In genomic region chr3:151014619-151015018, GRCh38 we compare ENCODE assay signal across 38 cellular contexts. TPM values are rescaled to one million over a fixed set of nuclear protein-coding genes. Genes with fewer than 3 reads are reported as not detected.
"Had no signal": no experiment of that assay in that cellular context is flagged by ENCODE, and none has a peak within 500 bp of the region (broad histone marks: within the 10 kb centered on the region; RNA-seq: fewer than 3 reads in every experiment).

No MANE protein-coding gene starts in this region.

- H3K4me1 ChIP-seq: adrenal gland, ascending aorta had no signal

- H3K9me3 Mint-ChIP-seq: activated B cell treated with CpG ODN at 0.5 μM for 24 hours; activated CD4-positive, alpha-beta memory T cell treated with anti-CD3 and anti-CD28 coated beads for 36 hours; activated CD4-positive, alpha-beta T cell treated with anti-CD3 and anti-CD28 coated beads, Interleukin-2, amount 10 ng/mL, durations not matched to agents 24 days and 14 days; activated CD8-positive, alpha-beta T cell treated with anti-CD3 and anti-CD28 coated beads for 36 hours; activated naive CD4-positive, alpha-beta T cell treated with anti-CD3 and anti-CD28 coated beads for 36 hours; activated naive CD4-positive, alpha-beta T cell treated with anti-CD3 and anti-CD28 coated beads, Interleukin-2, amount 50 U/mL, for 72 hours; activated naive CD8-positive, alpha-beta T cell treated with anti-CD3 and anti-CD28 coated beads for 36 hours; activated T-cell treated with anti-CD3 and anti-CD28 coated beads, Interleukin-2, amount 50 U/mL, for 4 hours; activated T-cell treated with anti-CD3 and anti-CD28 coated beads, Interleukin-2, amount 50 U/mL, for 72 hours; activated T-helper 1 cell treated with anti-CD3 and anti-CD28 coated beads, Interleukin-12 subunit alpha, Interleukin-12 subunit beta, Interleukin-2, Interleukin-4 antibody, amounts not matched to agents 30 ng/mL and 10 ng/mL and 1 ng/mL, durations not matched to agents 14 hours and 24 hours and 36 hours; activated T-helper 17 cell treated with anti-CD3 and anti-CD28 coated beads, Interleukin-2, amount 50 U/mL, for 72 hours; brain; central memory CD8-positive, alpha-beta T cell; T-helper 1 cell treated with Interleukin-12 subunit alpha and Interleukin-12 subunit beta and Interleukin-4 antibody, amounts not matched to agents 30 μg/mL and 1 μg/mL, for 36 hours; T-helper 2 cell treated with Interferon-gamma antibody and Interleukin-4, amounts not matched to agents 5 μg/mL and 100 μg/mL, for 36 hours had no signal

- H3K27me3 Mint-ChIP-seq: activated naive CD8-positive, alpha-beta T cell treated with anti-CD3 and anti-CD28 coated beads for 36 hours; activated T-helper 17 cell treated with anti-CD3 and anti-CD28 coated beads, Interleukin-2, amount 50 U/mL, for 72 hours had no signal

- ATAC-seq: activated CD8-positive, alpha-beta T cell treated with anti-CD3 and anti-CD28 coated beads for 36 hours; activated naive CD4-positive, alpha-beta T cell treated with anti-CD3 and anti-CD28 coated beads, Interleukin-2, amount 50 U/mL, for 72 hours; activated T-cell treated with anti-CD3 and anti-CD28 coated beads, Interleukin-2, amount 50 U/mL, for 4 hours; activated T-cell treated with anti-CD3 and anti-CD28 coated beads, Interleukin-2, amount 50 U/mL, for 72 hours; activated T-helper 17 cell treated with anti-CD3 and anti-CD28 coated beads, Interleukin-2, amount 50 U/mL, for 72 hours had no signal

- H3K4me1 Mint-ChIP-seq: activated B cell treated with CpG ODN at 0.5 μM for 24 hours; activated CD4-positive, alpha-beta T cell treated with anti-CD3 and anti-CD28 coated beads, Interleukin-2, amount 10 ng/mL, durations not matched to agents 24 days and 14 days; activated naive CD8-positive, alpha-beta T cell treated with anti-CD3 and anti-CD28 coated beads for 36 hours; activated T-helper 17 cell treated with anti-CD3 and anti-CD28 coated beads, Interleukin-2, amount 50 U/mL, for 72 hours; central memory CD8-positive, alpha-beta T cell had no signal

- H3K36me3 ChIP-seq: adrenal gland, ascending aorta, cardiac muscle cell had no signal

- H3K9me3 ChIP-seq: adrenal gland, ascending aorta had no signal

- H3K4me3 Mint-ChIP-seq: activated B cell treated with CpG ODN at 0.5 μM for 24 hours; activated CD4-positive, alpha-beta memory T cell treated with anti-CD3 and anti-CD28 coated beads for 36 hours; activated CD4-positive, alpha-beta T cell treated with anti-CD3 and anti-CD28 coated beads, Interleukin-2, amount 10 ng/mL, durations not matched to agents 24 days and 14 days; activated CD8-positive, alpha-beta T cell treated with anti-CD3 and anti-CD28 coated beads for 36 hours; activated naive CD4-positive, alpha-beta T cell treated with anti-CD3 and anti-CD28 coated beads for 36 hours; activated naive CD8-positive, alpha-beta T cell treated with anti-CD3 and anti-CD28 coated beads for 36 hours; activated T-cell treated with anti-CD3 and anti-CD28 coated beads, Interleukin-2, amount 50 U/mL, for 4 hours; activated T-cell treated with anti-CD3 and anti-CD28 coated beads, Interleukin-2, amount 50 U/mL, for 72 hours; activated T-helper 1 cell treated with anti-CD3 and anti-CD28 coated beads, Interleukin-12 subunit alpha, Interleukin-12 subunit beta, Interleukin-2, Interleukin-4 antibody, amounts not matched to agents 30 ng/mL and 10 ng/mL and 1 ng/mL, durations not matched to agents 14 hours and 24 hours and 36 hours; activated T-helper 17 cell treated with anti-CD3 and anti-CD28 coated beads, Interleukin-2, amount 50 U/mL, for 72 hours; brain; central memory CD8-positive, alpha-beta T cell; T-helper 1 cell treated with Interleukin-12 subunit alpha and Interleukin-12 subunit beta and Interleukin-4 antibody, amounts not matched to agents 30 μg/mL and 1 μg/mL, for 36 hours; T-helper 2 cell treated with Interferon-gamma antibody and Interleukin-4, amounts not matched to agents 5 μg/mL and 100 μg/mL, for 36 hours had no signal

- H3K27ac Mint-ChIP-seq: activated B cell treated with CpG ODN at 0.5 μM for 24 hours; activated CD4-positive, alpha-beta memory T cell treated with anti-CD3 and anti-CD28 coated beads for 36 hours; activated CD4-positive, alpha-beta T cell treated with anti-CD3 and anti-CD28 coated beads, Interleukin-2, amount 10 ng/mL, durations not matched to agents 24 days and 14 days; activated CD8-positive, alpha-beta T cell treated with anti-CD3 and anti-CD28 coated beads for 36 hours; activated naive CD4-positive, alpha-beta T cell treated with anti-CD3 and anti-CD28 coated beads for 36 hours; activated naive CD4-positive, alpha-beta T cell treated with anti-CD3 and anti-CD28 coated beads, Interleukin-2, amount 50 U/mL, for 72 hours; activated naive CD8-positive, alpha-beta T cell treated with anti-CD3 and anti-CD28 coated beads for 36 hours; activated T-cell treated with anti-CD3 and anti-CD28 coated beads, Interleukin-2, amount 50 U/mL, for 72 hours; activated T-helper 1 cell treated with anti-CD3 and anti-CD28 coated beads, Interleukin-12 subunit alpha, Interleukin-12 subunit beta, Interleukin-2, Interleukin-4 antibody, amounts not matched to agents 30 ng/mL and 10 ng/mL and 1 ng/mL, durations not matched to agents 14 hours and 24 hours and 36 hours; activated T-helper 17 cell treated with anti-CD3 and anti-CD28 coated beads, Interleukin-2, amount 50 U/mL, for 72 hours; brain; T-helper 1 cell treated with Interleukin-12 subunit alpha and Interleukin-12 subunit beta and Interleukin-4 antibody, amounts not matched to agents 30 μg/mL and 1 μg/mL, for 36 hours; T-helper 2 cell treated with Interferon-gamma antibody and Interleukin-4, amounts not matched to agents 5 μg/mL and 100 μg/mL, for 36 hours had no signal

- H3K36me3 Mint-ChIP-seq: activated CD4-positive, alpha-beta memory T cell treated with anti-CD3 and anti-CD28 coated beads for 36 hours; activated naive CD4-positive, alpha-beta T cell treated with anti-CD3 and anti-CD28 coated beads, Interleukin-2, amount 50 U/mL, for 72 hours; activated naive CD8-positive, alpha-beta T cell treated with anti-CD3 and anti-CD28 coated beads for 36 hours; brain had no signal

- H3K27me3 ChIP-seq: adrenal gland, ascending aorta, cardiac muscle cell had no signal

- H3K27ac ChIP-seq: adrenal gland, ascending aorta, cardiac muscle cell, VCaP had no signal

- H3K4me3 ChIP-seq: adrenal gland, ascending aorta, cardiac muscle cell had no signal

- DNase-seq: activated B cell treated with CpG ODN at 0.5 μM for 24 hours; activated CD4-positive, alpha-beta memory T cell treated with anti-CD3 and anti-CD28 coated beads for 36 hours; activated CD4-positive, alpha-beta T cell treated with anti-CD3 and anti-CD28 coated beads for 4 hours; activated CD4-positive, alpha-beta T cell treated with anti-CD3 and anti-CD28 coated beads, Interleukin-2, amount 10 ng/mL, durations not matched to agents 24 days and 14 days; activated CD4-positive, alpha-beta T cell treated with anti-CD3 and anti-CD28 coated beads, Interleukin-2, amount 50 U/mL, for 1 hour; activated CD4-positive, alpha-beta T cell treated with anti-CD3 and anti-CD28 coated beads, Interleukin-2, amount 50 U/mL, for 4 hours; activated CD4-positive, CD25-positive, alpha-beta regulatory T cell treated with anti-CD3 and anti-CD28 coated beads, Interleukin-2, amount 50 U/mL, for 72 hours; activated CD8-positive, alpha-beta memory T cell treated with anti-CD3 and anti-CD28 coated beads, Interleukin-2, amount 50 U/mL, for 4 hours; activated CD8-positive, alpha-beta T cell treated with anti-CD3 and anti-CD28 coated beads for 36 hours; activated effector memory CD4-positive, alpha-beta T cell treated with anti-CD3 and anti-CD28 coated beads, Interleukin-2, amount 50 U/mL, for 16 hours; activated gamma-delta T cell treated with Interleukin-2 at 50 U/mL for 16 hours; activated naive CD4-positive, alpha-beta T cell; activated naive CD4-positive, alpha-beta T cell treated with anti-CD3 and anti-CD28 coated beads for 36 hours; activated naive CD4-positive, alpha-beta T cell treated with anti-CD3 and anti-CD28 coated beads, Interleukin-2, amount 50 U/mL, for 16 hours; activated naive CD8-positive, alpha-beta T cell treated with anti-CD3 and anti-CD28 coated beads for 36 hours; activated T-cell treated with anti-CD3 and anti-CD28 coated beads for 4 hours; activated T-cell treated with anti-CD3 and anti-CD28 coated beads, Interleukin-2, amount 50 U/mL, for 1 hour; activated T-cell treated with anti-CD3 and anti-CD28 coated beads, Interleukin-2, amount 50 U/mL, for 4 hours; activated T-cell treated with anti-CD3 and anti-CD28 coated beads, Interleukin-2, amount 50 U/mL, for 72 hours; adrenal gland; amniotic stem cell; caudate nucleus; cerebellar nuclear complex; T-helper 1 cell; T-helper 2 cell; T-helper 9 cell had no signal

RNA-seq across cellular contexts. Expression of gene CLRN1, which starts 42.1 kb away (rescaled TPM):
- total RNA-seq: activated B cell treated with CpG ODN at 0.5 μM for 24 hours; activated CD4-positive, alpha-beta memory T cell treated with anti-CD3 and anti-CD28 coated beads for 36 hours; activated CD4-positive, alpha-beta T cell treated with anti-CD3 and anti-CD28 coated beads, Interleukin-2, amount 10 ng/mL, durations not matched to agents 24 days and 14 days; activated CD8-positive, alpha-beta memory T cell treated with anti-CD3 and anti-CD28 coated beads for 36 hours; activated CD8-positive, alpha-beta T cell treated with anti-CD3 and anti-CD28 coated beads for 36 hours; activated naive CD4-positive, alpha-beta T cell treated with anti-CD3 and anti-CD28 coated beads for 36 hours; activated naive CD4-positive, alpha-beta T cell treated with anti-CD3 and anti-CD28 coated beads, Interleukin-2, amount 50 U/mL, for 72 hours; activated naive CD8-positive, alpha-beta T cell treated with anti-CD3 and anti-CD28 coated beads for 36 hours; activated T-cell treated with anti-CD3 and anti-CD28 coated beads, Interleukin-2, amount 50 U/mL, for 4 hours; activated T-cell treated with anti-CD3 and anti-CD28 coated beads, Interleukin-2, amount 50 U/mL, for 72 hours; activated T-helper 1 cell treated with anti-CD3 and anti-CD28 coated beads, Interleukin-12 subunit alpha, Interleukin-12 subunit beta, Interleukin-2, Interleukin-4 antibody, amounts not matched to agents 30 ng/mL and 10 ng/mL and 1 ng/mL, durations not matched to agents 14 hours and 24 hours and 36 hours; activated T-helper 17 cell treated with anti-CD3 and anti-CD28 coated beads, Interleukin-2, amount 50 U/mL, for 72 hours; ascending aorta; bronchial epithelial cell; cardiac muscle cell had no signal
- polyA plus RNA-seq: cardiac muscle cell had no signal
